13 cellular contexts compared by ENCODE assay signal in genomic region chr7:30201921-30202320, GRCh38.
"Had no signal": no experiment of that assay in that cellular context is flagged by ENCODE, and none has a peak within 500 bp of the region (broad histone marks: within the 10 kb centered on the region; RNA-seq: fewer than 3 reads in every experiment).

No MANE protein-coding gene starts in this region.

- H3K27ac ChIP-seq: coronary artery, left lung, neural progenitor cell, transverse colon, WERI-Rb-1 had no signal

- H3K36me3 Mint-ChIP-seq: activated naive CD4-positive, alpha-beta T cell treated with anti-CD3 and anti-CD28 coated beads, Interleukin-2, amount 10 ng/mL, durations not matched to agents 7 days and 5 days; stimulated activated effector memory CD8-positive, alpha-beta T cell treated with anti-CD3 and anti-CD28 coated beads, Interleukin-12 subunit alpha, Interleukin-12 subunit beta, amount 100 ng/mL, for 72 hours had no signal

- H3K27me3 ChIP-seq: left lung, neural progenitor cell, transverse colon had no signal

- H3K4me1 Mint-ChIP-seq: activated naive CD4-positive, alpha-beta T cell treated with anti-CD3 and anti-CD28 coated beads, Interleukin-2, amount 10 ng/mL, durations not matched to agents 7 days and 5 days; stimulated activated effector memory CD8-positive, alpha-beta T cell treated with anti-CD3 and anti-CD28 coated beads, Interleukin-12 subunit alpha, Interleukin-12 subunit beta, amount 100 ng/mL, for 72 hours had no signal

- ATAC-seq: left lung; stimulated activated effector memory CD8-positive, alpha-beta T cell treated with anti-CD3 and anti-CD28 coated beads, Interleukin-12 subunit alpha, Interleukin-12 subunit beta, amount 100 ng/mL, for 72 hours had no signal

- FAIRE-seq: keratinocyte, small intestine had no signal

- H3K4me3 ChIP-seq: coronary artery, left lung, neural progenitor cell, transverse colon had no signal

- H3K27ac Mint-ChIP-seq: activated naive CD4-positive, alpha-beta T cell treated with anti-CD3 and anti-CD28 coated beads, Interleukin-2, amount 10 ng/mL, durations not matched to agents 7 days and 5 days; neural progenitor cell; stimulated activated effector memory CD8-positive, alpha-beta T cell treated with anti-CD3 and anti-CD28 coated beads, Interleukin-12 subunit alpha, Interleukin-12 subunit beta, amount 100 ng/mL, for 72 hours had no signal

- H3K4me1 ChIP-seq: left lung, neural progenitor cell, transverse colon had no signal

- H3K36me3 ChIP-seq: left lung, neural progenitor cell, transverse colon, WERI-Rb-1 had no signal

- H3K4me3 Mint-ChIP-seq: activated naive CD4-positive, alpha-beta T cell treated with anti-CD3 and anti-CD28 coated beads, Interleukin-2, amount 10 ng/mL, durations not matched to agents 7 days and 5 days; neural progenitor cell; stimulated activated effector memory CD8-positive, alpha-beta T cell treated with anti-CD3 and anti-CD28 coated beads, Interleukin-12 subunit alpha, Interleukin-12 subunit beta, amount 100 ng/mL, for 72 hours had no signal

- H3K4me2 ChIP-seq: neural progenitor cell had no signal

- H2AFZ ChIP-seq: neural progenitor cell had no signal

- H3K9ac ChIP-seq: neural progenitor cell had no signal

- DNase-seq: activated CD4-positive, alpha-beta T cell treated with anti-CD3 and anti-CD28 coated beads for 48 hours; activated naive CD4-positive, alpha-beta T cell treated with anti-CD3 and anti-CD28 coated beads, Interleukin-2, amount 10 ng/mL, durations not matched to agents 7 days and 5 days; effector CD8-positive, alpha-beta T cell; left lung; retina; small intestine; T-helper 1 cell; transverse colon; WERI-Rb-1 had no signal

- H3K9me3 ChIP-seq: left lung, transverse colon had no signal
